In the genomic region with DNA sequence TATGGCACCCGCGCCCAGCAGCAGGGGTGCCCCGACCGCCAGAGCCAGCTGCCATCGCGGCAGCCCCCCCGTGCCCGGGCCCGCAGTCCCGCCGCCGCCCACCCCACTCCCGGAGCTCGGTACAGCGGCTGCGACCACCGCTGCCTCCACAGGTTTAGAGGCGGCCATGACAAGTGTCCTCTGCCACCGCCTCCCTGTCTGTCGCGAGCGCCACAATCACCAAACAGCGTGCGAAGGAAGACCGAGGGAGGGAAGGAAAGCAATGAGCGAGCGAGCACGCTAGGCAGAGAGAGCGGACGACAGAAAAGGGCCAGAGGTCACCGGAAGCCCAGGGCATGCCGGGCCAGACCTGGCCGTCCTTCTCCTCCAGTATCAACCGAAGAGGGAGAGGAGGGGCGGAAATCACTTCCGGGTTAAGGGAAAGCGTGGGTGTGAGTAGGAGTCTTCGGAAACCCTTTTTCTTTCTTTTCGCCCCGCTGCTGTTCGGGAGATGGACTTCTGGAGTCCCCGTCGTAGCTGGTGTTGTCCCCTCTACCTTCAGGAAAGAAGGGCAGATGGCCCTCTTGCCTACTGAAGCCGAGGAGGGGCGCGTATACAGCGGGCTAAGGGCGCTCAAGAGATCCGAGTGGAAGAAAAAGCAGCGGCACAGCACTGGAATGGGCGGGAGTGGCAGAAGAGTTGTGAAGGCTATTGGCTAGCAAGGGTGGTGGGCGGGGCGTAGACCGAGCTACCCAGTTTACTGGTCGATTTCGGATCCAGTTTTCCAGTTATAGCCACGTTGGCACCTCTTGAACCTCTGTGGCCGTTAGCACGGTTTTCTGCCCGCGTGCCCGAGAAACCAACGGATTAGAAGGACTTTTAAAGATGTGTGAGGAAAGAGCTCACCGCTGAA, we compare ENCODE assay signal across 8 cellular contexts. TPM values are rescaled to one million over a fixed set of nuclear protein-coding genes. Genes with fewer than 3 reads are reported as not detected.
DNase-seq lines count a peak whose midpoint lies in the region; ATAC-seq and TF ChIP-seq lines count a peak whose summit lies in the region.

A gene with protein sequence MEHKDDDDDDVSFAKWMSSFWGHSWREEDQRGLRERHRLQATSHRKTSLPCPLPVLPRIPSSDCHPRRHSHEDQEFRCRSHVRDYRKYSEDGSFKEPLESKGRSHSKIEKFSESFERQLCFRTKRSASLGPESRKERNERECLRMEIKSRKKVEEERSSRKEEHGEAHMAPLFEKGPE (plus strand): TSS at position 758 of the 892 bp plus-strand sequence. CDS start 28,191 bp downstream, outside the sequence.
A gene (minus strand): TSS at position 308 of the 892 bp plus-strand sequence. CDS start 140 bp downstream, at position 168.

- H4K20me1 ChIP-seq in H9 (ENCODE audit: control insufficient read depth, insufficient read depth, insufficient read length): no peaks in the 10 kb centered on the region

- H3K4me3 Mint-ChIP-seq in H9 (peak within 1 kb of the TSS; percentile 83 to 91), nephron (peak within 1 kb of the TSS; percentile 92 to 96 (median 93))

- no peak within 1 kb of the TSS for H2AK5ac ChIP-seq in H9 (ENCODE audit: insufficient read length, low read length)

- peak within 1 kb of the TSS; percentile 72 for H3K27ac ChIP-seq in H9 (ENCODE audit: insufficient read length, low read depth, low read length)

- H3K27me3 Mint-ChIP-seq in H9 (ENCODE audit: low read depth): peaks cover 4% of the 10 kb centered on the region
- no peaks in the 10 kb centered on the region for H3K27me3 Mint-ChIP-seq in nephron (ENCODE audit: low read depth)

- peak within 1 kb of the TSS; percentile 74 for H3K4me2 ChIP-seq in H9 (ENCODE audit: insufficient read depth, insufficient read length, low read length)

- TF ChIP-seq POLR2A in Raji (IDR thresholded peaks at IDR 0.05; ENCODE audit: insufficient read depth, low read depth, low read length): peak; percentile 85

- H3K36me3 Mint-ChIP-seq in H9 (ENCODE audit: insufficient read depth in 1 of 3, low read depth in 3 of 3) (peaks cover 10 to 17% (median 16%) of the 10 kb centered on the region in 3 experiments; a peak in 6 of 7 replicates), nephron (ENCODE audit: low read depth) (peaks cover 10% of the 10 kb centered on the region)

- no peak within 1 kb of the TSS for H4K5ac ChIP-seq in H9 (ENCODE audit: insufficient read length, low read depth, low read length)

- peak within 1 kb of the TSS; percentile 71 for H2AFZ ChIP-seq in H9 (ENCODE audit: low read length)

- H2BK120ac ChIP-seq in H9 (ENCODE audit: low read depth, low read length, poor library complexity, severe bottlenecking): no peak within 1 kb of the TSS

- H3K23me2 ChIP-seq in H9 (ENCODE audit: insufficient read length, low read depth, low read length, poor library complexity, severe bottlenecking): peaks cover 6% of the 10 kb centered on the region

- no peak within 1 kb of the TSS for H3K56ac ChIP-seq in H9 (ENCODE audit: insufficient read length, low read depth, low read length)

- no peak within 1 kb of the TSS for H3K23ac ChIP-seq in H9 (ENCODE audit: insufficient read length, low read depth, low read length)

- H3K4ac ChIP-seq in H9 (ENCODE audit: low read depth, low read length): no peak within 1 kb of the TSS; the same call in 1 of the 2 replicates

- H3K27me3 ChIP-seq in H9 (ENCODE audit: insufficient read depth, low read length): no peaks in the 10 kb centered on the region

- H3K4me1 ChIP-seq in ES-I3 (ENCODE audit: insufficient read depth, low read length) (peaks cover 5% of the 10 kb centered on the region; the same call in 1 of the 2 replicates), H9 (ENCODE audit: insufficient read depth, low read length) (0 out of 2 replicates have a peak, but pooled peaks cover 2% of the 10 kb centered on the region)

- peak within 1 kb of the TSS; percentile 95 for H3K9ac ChIP-seq in ES-I3 (ENCODE audit: low read depth, low read length)
- peak within 1 kb of the TSS; percentile 86 for H3K9ac ChIP-seq in H9 (ENCODE audit: extremely low read depth, insufficient read length, low read length)

- H3T11ph ChIP-seq in H9 (ENCODE audit: low read length): no peak within 1 kb of the TSS

- no peaks in the 10 kb centered on the region for H3K36me3 ChIP-seq in ES-I3 (ENCODE audit: insufficient read depth, low read length)

- no peak within 1 kb of the TSS for H4K91ac ChIP-seq in H9 (ENCODE audit: insufficient read length, low read depth, low read length)

- no peak within 1 kb of the TSS for H4K8ac ChIP-seq in H9 (replicated peaks; ENCODE audit: insufficient read length, low read depth, low read length)

- H3K9me3 Mint-ChIP-seq in H9 (no peaks in the 10 kb centered on the region), nephron (peaks cover 7% of the 10 kb centered on the region)

- H3K79me1 ChIP-seq in H9 (ENCODE audit: insufficient read depth, low read depth, low read length, poor library complexity, severe bottlenecking): no peaks in the 10 kb centered on the region

- WGBS in H9 (ENCODE audit: extremely low coverage, insufficient read length, low lambda C conversion rate): no CpG with 5 or more reads among the region's 64 CpGs

- H3K9me3 ChIP-seq in ES-I3 (ENCODE audit: control insufficient read depth, insufficient read depth, low read length): no peaks in the 10 kb centered on the region
- H3K9me3 ChIP-seq in H9 (ENCODE audit: control insufficient read depth, low read depth, low read length): no peaks in the 10 kb centered on the region

- H3K27ac Mint-ChIP-seq in H9: peak within 1 kb of the TSS; percentile 98
- peak within 1 kb of the TSS; percentile 97 to 99 (median 98) for H3K27ac Mint-ChIP-seq in nephron

- H2BK12ac ChIP-seq in H9 (ENCODE audit: insufficient read length, low read depth, low read length): no peak within 1 kb of the TSS

- peak within 1 kb of the TSS; percentile 95 for H3K14ac ChIP-seq in H9 (ENCODE audit: insufficient read depth, low read length)

- no peak within 1 kb of the TSS for H2BK20ac ChIP-seq in H9 (ENCODE audit: low read depth, low read length, poor library complexity, severe bottlenecking)

- H2BK15ac ChIP-seq in H9 (ENCODE audit: low read depth, low read length): no peak within 1 kb of the TSS

- peak; percentile 95 for ATAC-seq in stimulated activated naive CD8-positive, alpha-beta T cell treated with anti-CD3 and anti-CD28 coated beads, Interleukin-15, Interleukin-2, amounts not matched to agents 100 U/mL and 50 U/mL, for 24 hours

- H3K18ac ChIP-seq in H9 (ENCODE audit: insufficient read length, low read depth, low read length): peak within 1 kb of the TSS; percentile 93

- DNase-seq in H9: peak; percentile 97
- peak; percentile 99 for DNase-seq in M059J (ENCODE audit: low read depth)
- peak; percentile 97 for DNase-seq in activated effector memory CD4-positive, alpha-beta T cell treated with anti-CD3 and anti-CD28 coated beads, Interleukin-2, amount 50 U/mL, for 16 hours
- peak; percentile 96 for DNase-seq in fibroblast of the conjunctiva (ENCODE audit: low read depth)
- DNase-seq in stimulated activated naive CD8-positive, alpha-beta T cell treated with anti-CD3 and anti-CD28 coated beads, Interleukin-15, Interleukin-2, amounts not matched to agents 100 U/mL and 50 U/mL, for 24 hours: peak; percentile 96

- TF ChIP-seq CTCF in H9 (conservative IDR thresholded peaks at IDR 0.05) (no peak), nephron (IDR thresholded peaks at IDR 0.05; ENCODE audit: unreplicated experiment in 3 of 3) (no peak)

- no peak within 1 kb of the TSS for H2BK5ac ChIP-seq in H9 (ENCODE audit: insufficient read length, low read length)

- H3K79me2 ChIP-seq in H9 (ENCODE audit: insufficient read depth, low read length): peaks cover 25% of the 10 kb centered on the region; the same call in 1 of the 2 replicates

- H3K4me1 Mint-ChIP-seq in H9 (peaks cover 26 to 28% of the 10 kb centered on the region in 2 experiments), nephron (peaks cover 48% of the 10 kb centered on the region)

RNA-seq across cellular contexts. Expression of the first gene that starts in this region (rescaled TPM):
- total RNA-seq in H9 (2021): 4.1 and 4.2 TPM in 2 replicates
- total RNA-seq in M059J (2014; rRNA removed; shearing (Covaris generic)): 7.1 and 11.2 TPM in 2 replicates

RNA-seq across cellular contexts. Expression of the second gene that starts in this region (rescaled TPM):
- 53.0 and 53.6 TPM in 2 replicates for total RNA-seq in H9 (2021)
- 59.3 and 92.9 TPM in 2 replicates for total RNA-seq in M059J (2014; rRNA removed; shearing (Covaris generic))

Comparison
In these comparisons a context has a peak if more than half of its experiments do, and no peak if none do; other contexts are left out.
1. Peak in every context shown above with its lines: DNase-seq, ATAC-seq and H3K27ac ChIP-seq.